In the genomic region with DNA sequence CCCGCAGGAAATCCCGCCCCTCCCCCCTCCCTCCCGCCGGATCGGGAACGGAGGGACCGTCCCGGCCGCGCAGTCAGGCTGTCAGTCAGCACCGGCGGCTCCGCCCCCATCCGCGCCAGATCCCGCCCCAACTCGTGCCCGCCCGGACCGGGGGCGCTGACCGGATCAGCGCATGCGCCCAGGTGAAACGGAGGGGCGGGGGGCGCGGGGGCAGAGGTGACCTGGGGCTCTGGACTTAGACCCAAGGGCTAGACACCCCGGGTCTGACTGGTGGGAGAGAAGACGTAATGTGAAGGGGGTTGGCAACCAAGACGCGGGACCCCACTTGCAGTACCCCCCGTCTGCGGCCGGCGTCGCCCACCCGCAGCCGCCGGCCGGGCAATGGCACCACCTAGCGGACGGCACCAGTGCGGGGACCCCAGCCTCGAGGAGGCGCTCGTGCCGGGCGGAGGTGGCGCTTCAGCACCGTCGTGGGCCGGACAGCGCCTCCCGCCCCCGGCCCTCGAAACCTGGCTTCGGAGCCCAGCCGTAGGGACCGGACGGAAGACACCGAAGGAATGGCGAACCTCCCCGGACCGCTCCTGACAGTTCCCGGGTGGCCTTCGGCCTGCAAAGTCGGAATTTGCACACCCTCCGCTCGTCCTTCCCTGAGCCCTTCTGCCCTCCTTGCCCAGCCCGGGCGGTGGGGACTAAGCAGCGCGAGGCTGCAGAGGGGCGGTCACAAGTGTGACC, we compare ENCODE assay signal across 1 cellular context.
A peak's percentile ranks its signal among the peaks of the same experiment; 100 is the strongest.
TF ChIP-seq lines count a peak whose summit lies in the region.

A gene with protein sequence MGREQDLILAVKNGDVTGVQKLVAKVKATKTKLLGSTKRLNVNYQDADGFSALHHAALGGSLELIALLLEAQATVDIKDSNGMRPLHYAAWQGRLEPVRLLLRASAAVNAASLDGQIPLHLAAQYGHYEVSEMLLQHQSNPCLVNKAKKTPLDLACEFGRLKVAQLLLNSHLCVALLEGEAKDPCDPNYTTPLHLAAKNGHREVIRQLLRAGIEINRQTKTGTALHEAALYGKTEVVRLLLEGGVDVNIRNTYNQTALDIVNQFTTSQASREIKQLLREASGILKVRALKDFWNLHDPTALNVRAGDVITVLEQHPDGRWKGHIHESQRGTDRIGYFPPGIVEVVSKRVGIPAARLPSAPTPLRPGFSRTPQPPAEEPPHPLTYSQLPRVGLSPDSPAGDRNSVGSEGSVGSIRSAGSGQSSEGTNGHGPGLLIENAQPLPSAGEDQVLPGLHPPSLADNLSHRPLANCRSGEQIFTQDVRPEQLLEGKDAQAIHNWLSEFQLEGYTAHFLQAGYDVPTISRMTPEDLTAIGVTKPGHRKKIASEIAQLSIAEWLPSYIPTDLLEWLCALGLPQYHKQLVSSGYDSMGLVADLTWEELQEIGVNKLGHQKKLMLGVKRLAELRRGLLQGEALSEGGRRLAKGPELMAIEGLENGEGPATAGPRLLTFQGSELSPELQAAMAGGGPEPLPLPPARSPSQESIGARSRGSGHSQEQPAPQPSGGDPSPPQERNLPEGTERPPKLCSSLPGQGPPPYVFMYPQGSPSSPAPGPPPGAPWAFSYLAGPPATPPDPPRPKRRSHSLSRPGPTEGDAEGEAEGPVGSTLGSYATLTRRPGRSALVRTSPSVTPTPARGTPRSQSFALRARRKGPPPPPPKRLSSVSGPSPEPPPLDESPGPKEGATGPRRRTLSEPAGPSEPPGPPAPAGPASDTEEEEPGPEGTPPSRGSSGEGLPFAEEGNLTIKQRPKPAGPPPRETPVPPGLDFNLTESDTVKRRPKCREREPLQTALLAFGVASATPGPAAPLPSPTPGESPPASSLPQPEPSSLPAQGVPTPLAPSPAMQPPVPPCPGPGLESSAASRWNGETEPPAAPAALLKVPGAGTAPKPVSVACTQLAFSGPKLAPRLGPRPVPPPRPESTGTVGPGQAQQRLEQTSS (N-terminal part only) (minus strand): TSS at position 15 of the 732 bp plus-strand sequence. CDS start 1,733 bp downstream, outside the sequence.

TF ChIP-seq in K562, 482 proteins besides CTCF, POLR2A, EP300 and RAD21 (continued from another document and continues in another):
- no peak for TF ChIP-seq SRSF7 (optimal IDR thresholded peaks at IDR 0.05; ENCODE audit: low read depth, low read length)
- TF ChIP-seq FOXP1 (CRISPR knock-in tag; IDR thresholded peaks at IDR 0.05) = peak; percentile 97
- no peak for TF ChIP-seq KAT8 (IDR thresholded peaks at IDR 0.05; ENCODE audit: low read depth)
- TF ChIP-seq KAT7 (CRISPR knock-in tag; IDR thresholded peaks at IDR 0.05; ENCODE audit: borderline replicate concordance) = peak; percentile 98; the same call in 1 of the 2 replicates
- TF ChIP-seq MTF1 (CRISPR knock-in tag; IDR thresholded peaks at IDR 0.05; ENCODE audit: borderline replicate concordance) = no peak
- TF ChIP-seq SMAD3 (CRISPR knock-in tag; conservative IDR thresholded peaks at IDR 0.05) = 0 out of 2 replicates have a peak, but pooled peaks have one; percentile 4
- TF ChIP-seq ZNF165 (CRISPR knock-in tag; IDR thresholded peaks at IDR 0.05; ENCODE audit: borderline replicate concordance) = 0 out of 2 replicates have a peak, but pooled peaks have one; percentile 47
- peak; percentile 90 to 92 for TF ChIP-seq NRF1 (conservative IDR thresholded peaks at IDR 0.05 in 1 of 2, IDR thresholded peaks at IDR 0.05 in 1 of 2)
- TF ChIP-seq, protein P1, sequence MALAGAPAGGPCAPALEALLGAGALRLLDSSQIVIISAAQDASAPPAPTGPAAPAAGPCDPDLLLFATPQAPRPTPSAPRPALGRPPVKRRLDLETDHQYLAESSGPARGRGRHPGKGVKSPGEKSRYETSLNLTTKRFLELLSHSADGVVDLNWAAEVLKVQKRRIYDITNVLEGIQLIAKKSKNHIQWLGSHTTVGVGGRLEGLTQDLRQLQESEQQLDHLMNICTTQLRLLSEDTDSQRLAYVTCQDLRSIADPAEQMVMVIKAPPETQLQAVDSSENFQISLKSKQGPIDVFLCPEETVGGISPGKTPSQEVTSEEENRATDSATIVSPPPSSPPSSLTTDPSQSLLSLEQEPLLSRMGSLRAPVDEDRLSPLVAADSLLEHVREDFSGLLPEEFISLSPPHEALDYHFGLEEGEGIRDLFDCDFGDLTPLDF (CRISPR knock-in tag; IDR thresholded peaks at IDR 0.05) = peak; percentile 92
- 0 out of 2 replicates have a peak, but pooled peaks have one; percentile 6 for TF ChIP-seq ZNF830 (CRISPR knock-in tag; IDR thresholded peaks at IDR 0.05)
- TF ChIP-seq ZNF766 (CRISPR knock-in tag; conservative IDR thresholded peaks at IDR 0.05) = peak; percentile 78; the same call in 1 of the 2 replicates
- TF ChIP-seq BCL6 (CRISPR knock-in tag; IDR thresholded peaks at IDR 0.05) = no peak
- TF ChIP-seq RFX5 (IDR thresholded peaks at IDR 0.05; ENCODE audit: low read depth, low read length) = no peak
- TF ChIP-seq, protein P2, sequence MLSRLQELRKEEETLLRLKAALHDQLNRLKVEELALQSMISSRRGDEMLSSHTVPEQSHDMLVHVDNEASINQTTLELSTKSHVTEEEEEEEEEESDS (CRISPR knock-in tag; IDR thresholded peaks at IDR 0.05) = no peak
- TF ChIP-seq MTA3 (IDR thresholded peaks at IDR 0.05; ENCODE audit: borderline replicate concordance) = peak; percentile 89
- TF ChIP-seq TRIM24 (IDR thresholded peaks at IDR 0.05) = peak in 1 of 2 experiments; percentile 76; a peak in 2 of 4 replicates
- no peak for TF ChIP-seq ZZZ3 (IDR thresholded peaks at IDR 0.05)
- TF ChIP-seq TBL1XR1 (IDR thresholded peaks at IDR 0.05; ENCODE audit: low read length in 2 of 2) = no peak; a peak in 1 of 4 replicates
- TF ChIP-seq FIP1L1 (IDR thresholded peaks at IDR 0.05; ENCODE audit: low read depth, low read length, poor library complexity, severe bottlenecking) = peak; percentile 81
- peak; percentile 97 for TF ChIP-seq NCOA6 (IDR thresholded peaks at IDR 0.05)
- 0 out of 2 replicates have a peak, but pooled peaks have one; percentile 81 for TF ChIP-seq FOXK1 (CRISPR knock-in tag; IDR thresholded peaks at IDR 0.05; ENCODE audit: borderline replicate concordance)
- TF ChIP-seq NR1H2 (CRISPR knock-in tag; IDR thresholded peaks at IDR 0.05) = peak; percentile 90
- TF ChIP-seq ZNF311 (CRISPR knock-in tag; IDR thresholded peaks at IDR 0.05) = peak; percentile 69; the same call in 1 of the 2 replicates
- TF ChIP-seq SMARCA4 (IDR thresholded peaks at IDR 0.05) = 0 out of 2 replicates have a peak, but pooled peaks have one; percentile 28
- peak; percentile 87 for TF ChIP-seq ZEB2 (IDR thresholded peaks at IDR 0.05)
- TF ChIP-seq TAF1 (IDR thresholded peaks at IDR 0.05; ENCODE audit: control insufficient read depth, extremely low read depth, insufficient read depth, low read length, severe bottlenecking) = peak; percentile 10
- TF ChIP-seq EGR1 (conservative IDR thresholded peaks at IDR 0.05) = peak; percentile 92
- peak; percentile 97 for TF ChIP-seq VEZF1 (CRISPR knock-in tag; IDR thresholded peaks at IDR 0.05)
- TF ChIP-seq, protein P3, sequence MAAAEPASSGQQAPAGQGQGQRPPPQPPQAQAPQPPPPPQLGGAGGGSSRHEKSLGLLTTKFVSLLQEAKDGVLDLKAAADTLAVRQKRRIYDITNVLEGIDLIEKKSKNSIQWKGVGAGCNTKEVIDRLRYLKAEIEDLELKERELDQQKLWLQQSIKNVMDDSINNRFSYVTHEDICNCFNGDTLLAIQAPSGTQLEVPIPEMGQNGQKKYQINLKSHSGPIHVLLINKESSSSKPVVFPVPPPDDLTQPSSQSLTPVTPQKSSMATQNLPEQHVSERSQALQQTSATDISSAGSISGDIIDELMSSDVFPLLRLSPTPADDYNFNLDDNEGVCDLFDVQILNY (CRISPR knock-in tag; IDR thresholded peaks at IDR 0.05) = peak; percentile 89; the same call in 1 of the 2 replicates
- TF ChIP-seq CHD2 (IDR thresholded peaks at IDR 0.05; ENCODE audit: low read depth, low read length) = no peak; the same call in 1 of the 2 replicates
- TF ChIP-seq ZNF583 (CRISPR knock-in tag; IDR thresholded peaks at IDR 0.05) = 0 out of 2 replicates have a peak, but pooled peaks have one; percentile 70
- peak; percentile 71 for TF ChIP-seq U2AF1 (optimal IDR thresholded peaks at IDR 0.05; ENCODE audit: low read depth, low read length)
- 0 out of 2 replicates have a peak, but pooled peaks have one; percentile 52 for TF ChIP-seq SAFB (IDR thresholded peaks at IDR 0.05; ENCODE audit: borderline replicate concordance, low read depth, low read length)
- TF ChIP-seq BHLHE40 (IDR thresholded peaks at IDR 0.05; ENCODE audit: low read length) = peak; percentile 81
- TF ChIP-seq, protein P4, sequence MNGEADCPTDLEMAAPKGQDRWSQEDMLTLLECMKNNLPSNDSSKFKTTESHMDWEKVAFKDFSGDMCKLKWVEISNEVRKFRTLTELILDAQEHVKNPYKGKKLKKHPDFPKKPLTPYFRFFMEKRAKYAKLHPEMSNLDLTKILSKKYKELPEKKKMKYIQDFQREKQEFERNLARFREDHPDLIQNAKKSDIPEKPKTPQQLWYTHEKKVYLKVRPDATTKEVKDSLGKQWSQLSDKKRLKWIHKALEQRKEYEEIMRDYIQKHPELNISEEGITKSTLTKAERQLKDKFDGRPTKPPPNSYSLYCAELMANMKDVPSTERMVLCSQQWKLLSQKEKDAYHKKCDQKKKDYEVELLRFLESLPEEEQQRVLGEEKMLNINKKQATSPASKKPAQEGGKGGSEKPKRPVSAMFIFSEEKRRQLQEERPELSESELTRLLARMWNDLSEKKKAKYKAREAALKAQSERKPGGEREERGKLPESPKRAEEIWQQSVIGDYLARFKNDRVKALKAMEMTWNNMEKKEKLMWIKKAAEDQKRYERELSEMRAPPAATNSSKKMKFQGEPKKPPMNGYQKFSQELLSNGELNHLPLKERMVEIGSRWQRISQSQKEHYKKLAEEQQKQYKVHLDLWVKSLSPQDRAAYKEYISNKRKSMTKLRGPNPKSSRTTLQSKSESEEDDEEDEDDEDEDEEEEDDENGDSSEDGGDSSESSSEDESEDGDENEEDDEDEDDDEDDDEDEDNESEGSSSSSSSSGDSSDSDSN (IDR thresholded peaks at IDR 0.05; ENCODE audit: borderline replicate concordance in 1 of 2, low read depth in 2 of 2, low read length in 2 of 2) = peak; percentile 70 to 89; a peak in 3 of 4 replicates
- TF ChIP-seq HLTF (IDR thresholded peaks at IDR 0.05) = no peak
- TF ChIP-seq RBFOX2 (IDR thresholded peaks at IDR 0.05; ENCODE audit: low read depth, low read length) = peak; percentile 47; the same call in 1 of the 2 replicates
- TF ChIP-seq, protein P5, sequence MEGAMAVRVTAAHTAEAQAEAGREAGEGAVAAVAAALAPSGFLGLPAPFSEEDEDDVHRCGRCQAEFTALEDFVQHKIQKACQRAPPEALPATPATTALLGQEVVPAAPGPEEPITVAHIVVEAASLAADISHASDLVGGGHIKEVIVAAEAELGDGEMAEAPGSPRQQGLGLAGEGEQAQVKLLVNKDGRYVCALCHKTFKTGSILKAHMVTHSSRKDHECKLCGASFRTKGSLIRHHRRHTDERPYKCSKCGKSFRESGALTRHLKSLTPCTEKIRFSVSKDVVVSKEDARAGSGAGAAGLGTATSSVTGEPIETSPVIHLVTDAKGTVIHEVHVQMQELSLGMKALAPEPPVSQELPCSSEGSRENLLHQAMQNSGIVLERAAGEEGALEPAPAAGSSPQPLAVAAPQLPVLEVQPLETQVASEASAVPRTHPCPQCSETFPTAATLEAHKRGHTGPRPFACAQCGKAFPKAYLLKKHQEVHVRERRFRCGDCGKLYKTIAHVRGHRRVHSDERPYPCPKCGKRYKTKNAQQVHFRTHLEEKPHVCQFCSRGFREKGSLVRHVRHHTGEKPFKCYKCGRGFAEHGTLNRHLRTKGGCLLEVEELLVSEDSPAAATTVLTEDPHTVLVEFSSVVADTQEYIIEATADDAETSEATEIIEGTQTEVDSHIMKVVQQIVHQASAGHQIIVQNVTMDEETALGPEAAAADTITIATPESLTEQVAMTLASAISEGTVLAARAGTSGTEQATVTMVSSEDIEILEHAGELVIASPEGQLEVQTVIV (CRISPR knock-in tag; IDR thresholded peaks at IDR 0.05; ENCODE audit: borderline replicate concordance) = no peak
- peak; percentile 76; the same call in 1 of the 2 replicates for TF ChIP-seq ZNF263 (CRISPR knock-in tag; IDR thresholded peaks at IDR 0.05; ENCODE audit: borderline replicate concordance)
- peak; percentile 78; the same call in 1 of the 2 replicates for TF ChIP-seq ATF2 (CRISPR knock-in tag; IDR thresholded peaks at IDR 0.05)
- peak; percentile 89; the same call in 1 of the 2 replicates for TF ChIP-seq ZBTB1 (CRISPR knock-in tag; IDR thresholded peaks at IDR 0.05; ENCODE audit: borderline replicate concordance, low read depth)
- TF ChIP-seq PTTG1 (tag; IDR thresholded peaks at IDR 0.05; ENCODE audit: low read depth) = no peak
- TF ChIP-seq, protein P6, sequence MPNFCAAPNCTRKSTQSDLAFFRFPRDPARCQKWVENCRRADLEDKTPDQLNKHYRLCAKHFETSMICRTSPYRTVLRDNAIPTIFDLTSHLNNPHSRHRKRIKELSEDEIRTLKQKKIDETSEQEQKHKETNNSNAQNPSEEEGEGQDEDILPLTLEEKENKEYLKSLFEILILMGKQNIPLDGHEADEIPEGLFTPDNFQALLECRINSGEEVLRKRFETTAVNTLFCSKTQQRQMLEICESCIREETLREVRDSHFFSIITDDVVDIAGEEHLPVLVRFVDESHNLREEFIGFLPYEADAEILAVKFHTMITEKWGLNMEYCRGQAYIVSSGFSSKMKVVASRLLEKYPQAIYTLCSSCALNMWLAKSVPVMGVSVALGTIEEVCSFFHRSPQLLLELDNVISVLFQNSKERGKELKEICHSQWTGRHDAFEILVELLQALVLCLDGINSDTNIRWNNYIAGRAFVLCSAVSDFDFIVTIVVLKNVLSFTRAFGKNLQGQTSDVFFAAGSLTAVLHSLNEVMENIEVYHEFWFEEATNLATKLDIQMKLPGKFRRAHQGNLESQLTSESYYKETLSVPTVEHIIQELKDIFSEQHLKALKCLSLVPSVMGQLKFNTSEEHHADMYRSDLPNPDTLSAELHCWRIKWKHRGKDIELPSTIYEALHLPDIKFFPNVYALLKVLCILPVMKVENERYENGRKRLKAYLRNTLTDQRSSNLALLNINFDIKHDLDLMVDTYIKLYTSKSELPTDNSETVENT (CRISPR knock-in tag; IDR thresholded peaks at IDR 0.05) = peak; percentile 83
- no peak for TF ChIP-seq TOE1 (IDR thresholded peaks at IDR 0.05; ENCODE audit: borderline replicate concordance)
- TF ChIP-seq TOE1 (CRISPR knock-in tag; IDR thresholded peaks at IDR 0.05; ENCODE audit: borderline replicate concordance, low read depth) = peak; percentile 97
